In the genomic region with DNA sequence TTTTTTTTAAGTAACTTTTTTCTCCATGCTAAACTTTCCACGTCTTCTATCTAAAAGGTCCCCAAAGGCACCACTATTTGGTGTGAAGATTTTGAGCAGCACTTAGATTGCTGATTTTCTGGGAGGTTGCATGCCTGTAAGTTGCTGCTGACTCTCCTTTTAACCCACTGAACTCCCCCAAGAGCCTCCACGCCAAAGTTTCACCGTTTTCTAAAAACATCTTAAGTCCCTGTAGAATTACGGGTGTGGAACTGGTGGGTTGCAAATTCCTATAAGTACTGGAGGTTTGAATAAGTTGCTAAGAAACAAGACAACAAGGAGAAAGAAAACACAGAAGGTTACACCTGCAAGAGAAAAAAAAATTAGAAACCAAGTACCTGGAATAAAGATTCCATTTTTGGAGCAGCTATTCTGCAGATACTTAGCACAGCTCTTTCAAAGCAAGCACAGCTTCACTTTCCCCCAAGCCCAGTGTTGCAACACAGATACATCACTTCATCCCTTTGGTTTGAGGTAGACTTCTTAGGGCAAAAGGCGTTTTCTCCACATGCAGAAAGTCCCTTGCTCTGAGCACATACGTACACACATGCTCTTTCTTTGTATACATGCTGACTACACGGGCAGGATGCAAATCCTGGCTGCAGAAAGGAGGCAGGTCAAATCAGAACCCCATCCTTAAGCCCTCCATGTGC, we compare ENCODE assay signal across 1 cellular context.
A peak's percentile ranks its signal among the peaks of the same experiment; 100 is the strongest.
TF ChIP-seq lines count a peak whose summit lies in the region.

No MANE protein-coding gene starts in this region.

TF ChIP-seq in HepG2, 621 proteins besides CTCF, POLR2A, EP300 and RAD21 (continued from another document):
- TF ChIP-seq MBD4 (IDR thresholded peaks at IDR 0.05; ENCODE audit: borderline replicate concordance, low read length) (0 out of 2 replicates have a peak, but pooled peaks have one; percentile 63), ZNF33B (CRISPR knock-in tag; IDR thresholded peaks at IDR 0.05) (no peak), CEBPG (CRISPR knock-in tag; IDR thresholded peaks at IDR 0.05) (peak; percentile 59)
TF ChIP-seq in HepG2: peak in this region for 6.
